ENCODE assay signal across 1 cellular context in the genomic region with DNA sequence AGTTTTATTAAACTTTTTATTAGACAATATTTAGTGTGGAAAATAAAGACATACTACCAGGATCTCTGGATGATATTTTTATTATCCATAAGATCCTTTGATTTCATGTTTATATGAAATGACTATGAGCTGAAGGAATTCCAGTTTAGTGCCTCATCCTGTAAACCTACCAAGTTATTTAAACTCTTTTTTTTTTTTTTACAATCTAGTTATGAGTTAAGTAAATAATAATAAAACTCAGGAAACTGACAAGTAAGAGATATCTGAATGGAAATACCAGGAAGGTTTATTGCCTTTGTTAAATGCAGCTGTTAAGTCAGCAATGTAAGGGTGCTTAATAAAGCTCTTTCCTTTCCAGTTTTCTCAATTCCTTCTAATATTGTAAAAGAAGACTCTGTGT.
TF ChIP-seq lines count a peak whose summit lies in the region.

No MANE protein-coding gene starts in this region.

TF ChIP-seq in SK-N-SH treated with all-trans-retinoic acid at 6 μM for 48 hours, 23 proteins besides CTCF, POLR2A, EP300 and RAD21 (continued from another document):
- TF ChIP-seq, protein P1, sequence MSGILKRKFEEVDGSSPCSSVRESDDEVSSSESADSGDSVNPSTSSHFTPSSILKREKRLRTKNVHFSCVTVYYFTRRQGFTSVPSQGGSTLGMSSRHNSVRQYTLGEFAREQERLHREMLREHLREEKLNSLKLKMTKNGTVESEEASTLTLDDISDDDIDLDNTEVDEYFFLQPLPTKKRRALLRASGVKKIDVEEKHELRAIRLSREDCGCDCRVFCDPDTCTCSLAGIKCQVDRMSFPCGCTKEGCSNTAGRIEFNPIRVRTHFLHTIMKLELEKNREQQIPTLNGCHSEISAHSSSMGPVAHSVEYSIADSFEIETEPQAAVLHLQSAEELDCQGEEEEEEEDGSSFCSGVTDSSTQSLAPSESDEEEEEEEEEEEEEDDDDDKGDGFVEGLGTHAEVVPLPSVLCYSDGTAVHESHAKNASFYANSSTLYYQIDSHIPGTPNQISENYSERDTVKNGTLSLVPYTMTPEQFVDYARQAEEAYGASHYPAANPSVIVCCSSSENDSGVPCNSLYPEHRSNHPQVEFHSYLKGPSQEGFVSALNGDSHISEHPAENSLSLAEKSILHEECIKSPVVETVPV (CRISPR knock-in tag; IDR thresholded peaks at IDR 0.05) = no peak
- TF ChIP-seq, protein P2, sequence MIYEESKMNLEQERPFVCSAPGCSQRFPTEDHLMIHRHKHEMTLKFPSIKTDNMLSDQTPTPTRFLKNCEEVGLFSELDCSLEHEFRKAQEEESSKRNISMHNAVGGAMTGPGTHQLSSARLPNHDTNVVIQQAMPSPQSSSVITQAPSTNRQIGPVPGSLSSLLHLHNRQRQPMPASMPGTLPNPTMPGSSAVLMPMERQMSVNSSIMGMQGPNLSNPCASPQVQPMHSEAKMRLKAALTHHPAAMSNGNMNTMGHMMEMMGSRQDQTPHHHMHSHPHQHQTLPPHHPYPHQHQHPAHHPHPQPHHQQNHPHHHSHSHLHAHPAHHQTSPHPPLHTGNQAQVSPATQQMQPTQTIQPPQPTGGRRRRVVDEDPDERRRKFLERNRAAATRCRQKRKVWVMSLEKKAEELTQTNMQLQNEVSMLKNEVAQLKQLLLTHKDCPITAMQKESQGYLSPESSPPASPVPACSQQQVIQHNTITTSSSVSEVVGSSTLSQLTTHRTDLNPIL (CRISPR knock-in tag; IDR thresholded peaks at IDR 0.05; ENCODE audit: low read depth) = no peak
- no peak for TF ChIP-seq ZC3H10 (CRISPR knock-in tag; IDR thresholded peaks at IDR 0.05)
- TF ChIP-seq BACH2 (CRISPR knock-in tag; IDR thresholded peaks at IDR 0.05; ENCODE audit: borderline replicate concordance) = no peak
- TF ChIP-seq ARNTL (CRISPR knock-in tag; IDR thresholded peaks at IDR 0.05; ENCODE audit: borderline replicate concordance, low read depth) = no peak
